ENCODE assay signal across 8 cellular contexts in the genomic region with DNA sequence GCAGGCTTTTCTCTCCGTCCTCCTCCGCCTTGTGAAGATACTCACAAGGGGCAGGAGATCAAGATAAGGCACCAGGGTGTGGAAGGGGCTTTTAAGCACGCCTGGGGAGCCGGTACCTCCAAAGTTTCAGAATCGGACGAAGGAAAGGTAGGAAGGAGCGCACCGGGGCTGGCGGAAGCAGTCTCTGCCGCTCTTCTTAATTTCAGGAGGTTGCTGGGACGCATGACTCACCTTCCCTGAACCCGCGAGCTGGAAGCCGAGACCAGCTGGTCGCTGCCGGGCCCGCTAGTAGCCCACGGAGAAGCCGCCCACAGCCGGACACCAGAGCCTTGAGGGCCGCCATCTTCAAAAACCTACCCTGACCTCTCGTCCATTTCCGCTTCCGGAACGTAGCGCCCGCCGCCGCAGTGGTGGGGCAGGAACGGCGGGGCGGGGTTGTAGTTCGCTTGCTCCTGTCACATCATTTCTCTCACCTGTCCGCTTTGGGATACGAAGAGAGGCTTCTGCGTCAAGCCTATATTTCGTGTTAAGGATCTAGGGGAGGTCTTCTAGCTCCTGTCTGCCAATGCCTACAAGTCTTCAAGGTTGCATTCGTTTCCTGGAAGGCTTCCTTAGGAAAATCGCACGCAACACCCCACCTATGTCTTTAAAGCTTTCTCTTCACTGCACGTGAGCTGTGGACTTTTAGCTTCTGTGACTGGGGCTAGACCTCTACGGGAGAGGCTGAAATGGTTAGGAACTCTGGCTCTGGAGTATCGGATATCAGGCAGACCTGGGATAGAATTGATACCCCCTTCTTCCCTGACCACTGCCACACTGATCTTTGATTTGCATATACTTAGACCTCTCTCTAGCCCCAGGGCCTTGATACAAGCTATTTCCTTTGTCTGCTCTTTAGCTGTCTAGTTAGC. TPM values are rescaled to one million over a fixed set of nuclear protein-coding genes. Genes with fewer than 3 reads are reported as not detected.
A peak's percentile ranks its signal among the peaks of the same experiment; 100 is the strongest.
DNase-seq lines count a peak whose midpoint lies in the region; ATAC-seq and TF ChIP-seq lines count a peak whose summit lies in the region.

Gene MRPS18A (minus strand): TSS at position 355 of the 911 bp plus-strand sequence. CDS start 12 bp downstream, at position 343.

- H3K4me3 ChIP-seq in fibroblast of villous mesenchyme (ENCODE audit: low read depth, low read length) (peak within 1 kb of the TSS; percentile 80), stomach smooth muscle (ENCODE audit: low read length in 2 of 2) (peak within 1 kb of the TSS; percentile 99)

- TF ChIP-seq CTCF in fibroblast of villous mesenchyme (IDR thresholded peaks at IDR 0.05; ENCODE audit: insufficient read depth, low read depth, low read length) (no peak), neural crest cell (conservative IDR thresholded peaks at IDR 0.05) (no peak)

- H3K4me1 Mint-ChIP-seq in neural crest cell, result peaks cover 30% of the 10 kb centered on the region

- H3K4me1 ChIP-seq in stomach smooth muscle (ENCODE audit: control insufficient read depth, insufficient read depth, low read length), result peaks cover 15% of the 10 kb centered on the region

- H3K9me3 Mint-ChIP-seq in neural crest cell, result no peaks in the 10 kb centered on the region

- H3K36me3 Mint-ChIP-seq in neural crest cell (ENCODE audit: low read depth), result no peaks in the 10 kb centered on the region

- H3K4me3 Mint-ChIP-seq in neural crest cell, result peak within 1 kb of the TSS; percentile 94

- peak within 1 kb of the TSS; percentile 94 to 95 for H3K9ac ChIP-seq in stomach smooth muscle (ENCODE audit: low read length in 2 of 2)

- peaks cover 17% of the 10 kb centered on the region for H3K36me3 ChIP-seq in KOPT-K1 (ENCODE audit: insufficient read depth, low read length)
- H3K36me3 ChIP-seq in stomach smooth muscle (ENCODE audit: control insufficient read depth in 2 of 2, insufficient read depth in 2 of 2, low read length in 2 of 2), result peaks cover 0 to 2% of the 10 kb centered on the region in 2 donors

- H3K27me3 Mint-ChIP-seq in neural crest cell (ENCODE audit: low read depth), result peaks cover 12% of the 10 kb centered on the region

- no peaks in the 10 kb centered on the region for H3K27me3 ChIP-seq in stomach smooth muscle (ENCODE audit: control insufficient read depth in 1 of 2, insufficient read depth in 2 of 2, low read length in 2 of 2)

- H3K9me3 ChIP-seq in KOPT-K1 (ENCODE audit: insufficient read depth, low read length, poor library complexity, severe bottlenecking), result no peaks in the 10 kb centered on the region
- H3K9me3 ChIP-seq in stomach smooth muscle (ENCODE audit: control insufficient read depth in 2 of 2, low read length in 2 of 2), result no peaks in the 10 kb centered on the region

- peak within 1 kb of the TSS; percentile 94 for H3K27ac Mint-ChIP-seq in neural crest cell (ENCODE audit: unreplicated experiment)

- peak; percentile 87 for ATAC-seq in GM21786 (IDR thresholded peaks at IDR 0.05; ENCODE audit: unreplicated experiment)

- H3K27ac ChIP-seq in KOPT-K1 (ENCODE audit: low read depth, low read length, poor library complexity, severe bottlenecking), result peak within 1 kb of the TSS; percentile 65
- peak within 1 kb of the TSS; percentile 64 for H3K27ac ChIP-seq in stomach smooth muscle (ENCODE audit: low read length)

- DNase-seq in Daoy (ENCODE audit: low read depth) (peak; percentile 89), SHP77 (lab: John Stamatoyannopoulos, UW) (peak; percentile 72 to 75), fibroblast of villous mesenchyme (ENCODE audit: low read depth) (peak; percentile 78), neural crest cell (ENCODE audit: low read depth, low spot score) (peak; percentile 66)
- DNase-seq in activated effector memory CD4-positive, alpha-beta T cell treated with anti-CD3 and anti-CD28 coated beads, Interleukin-2, amount 50 U/mL, for 16 hours, result peak; percentile 93

RNA-seq across cellular contexts. Expression of gene MRPS18A, which starts in this region (rescaled TPM):
- total RNA-seq in Daoy (2014; rRNA removed; shearing (Covaris generic)), result 70.7 and 77.8 TPM in 2 replicates
- total RNA-seq in fibroblast of villous mesenchyme (26.8 and 34.8 TPM in 2 replicates), neural crest cell (49.5 and 50.6 TPM in 2 replicates)

Comparison
In these comparisons a context has a peak if more than half of its experiments do, and no peak if none do; other contexts are left out.
1. Peak in every context shown above with its lines: DNase-seq, ATAC-seq, H3K4me3 ChIP-seq and H3K27ac ChIP-seq.